Comparison of ENCODE assay signal across 2 cellular contexts in the genomic region with DNA sequence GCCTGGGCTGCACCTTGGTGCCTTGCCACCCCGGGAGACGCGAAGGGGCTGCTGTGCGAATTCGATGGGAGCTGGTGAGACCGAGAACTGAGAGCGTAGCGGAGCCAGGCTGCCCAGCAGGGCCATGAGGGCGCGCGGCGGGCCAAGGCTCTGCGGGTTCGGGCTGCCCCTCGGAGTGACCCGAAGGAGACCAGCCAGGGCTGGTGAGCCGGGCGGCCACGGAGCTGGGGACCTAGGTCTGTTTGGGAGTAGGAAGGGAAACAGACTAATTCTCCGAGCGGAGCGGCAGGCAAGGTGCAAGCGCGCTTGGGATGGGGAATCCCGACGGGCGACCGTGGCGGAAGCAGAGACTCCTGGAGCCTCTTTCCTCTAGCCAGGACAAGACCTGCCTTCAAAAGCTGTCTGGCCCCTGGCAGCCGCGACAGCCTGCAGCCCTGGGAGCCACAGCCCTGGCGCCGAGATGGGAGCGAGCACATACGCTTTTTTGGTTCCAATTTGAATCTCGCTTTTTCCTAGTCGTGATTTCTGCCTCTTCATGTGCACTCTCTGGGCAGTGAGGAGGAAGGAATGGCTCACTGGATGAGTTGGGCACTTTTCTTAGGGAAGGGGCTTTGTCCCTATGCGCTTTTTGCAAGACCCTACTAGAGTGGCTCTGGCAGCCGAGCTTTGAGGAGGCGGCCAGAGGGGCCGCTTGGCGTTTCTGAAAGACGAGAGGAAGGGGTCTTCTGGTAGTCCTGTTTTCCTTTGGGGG.
TF ChIP-seq lines count a peak whose summit lies in the region.

No MANE protein-coding gene starts in this region.

TF ChIP-seq in HepG2, 621 proteins besides CTCF, POLR2A, EP300 and RAD21 (continued from another document):
- TF ChIP-seq, protein P1, sequence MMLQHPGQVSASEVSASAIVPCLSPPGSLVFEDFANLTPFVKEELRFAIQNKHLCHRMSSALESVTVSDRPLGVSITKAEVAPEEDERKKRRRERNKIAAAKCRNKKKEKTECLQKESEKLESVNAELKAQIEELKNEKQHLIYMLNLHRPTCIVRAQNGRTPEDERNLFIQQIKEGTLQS (CRISPR knock-in tag; IDR thresholded peaks at IDR 0.05) = no peak
- TF ChIP-seq, protein P2, sequence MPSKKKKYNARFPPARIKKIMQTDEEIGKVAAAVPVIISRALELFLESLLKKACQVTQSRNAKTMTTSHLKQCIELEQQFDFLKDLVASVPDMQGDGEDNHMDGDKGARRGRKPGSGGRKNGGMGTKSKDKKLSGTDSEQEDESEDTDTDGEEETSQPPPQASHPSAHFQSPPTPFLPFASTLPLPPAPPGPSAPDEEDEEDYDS (CRISPR knock-in tag; IDR thresholded peaks at IDR 0.05) = no peak
- TF ChIP-seq ZNF605 (CRISPR knock-in tag; IDR thresholded peaks at IDR 0.05) (no peak), AKAP8 (CRISPR knock-in tag; IDR thresholded peaks at IDR 0.05) (no peak), EZH2 (conservative IDR thresholded peaks at IDR 0.05; ENCODE audit: low read depth, low read length) (0 out of 2 replicates have a peak, but pooled peaks have one; percentile 70)
- TF ChIP-seq, protein P3, sequence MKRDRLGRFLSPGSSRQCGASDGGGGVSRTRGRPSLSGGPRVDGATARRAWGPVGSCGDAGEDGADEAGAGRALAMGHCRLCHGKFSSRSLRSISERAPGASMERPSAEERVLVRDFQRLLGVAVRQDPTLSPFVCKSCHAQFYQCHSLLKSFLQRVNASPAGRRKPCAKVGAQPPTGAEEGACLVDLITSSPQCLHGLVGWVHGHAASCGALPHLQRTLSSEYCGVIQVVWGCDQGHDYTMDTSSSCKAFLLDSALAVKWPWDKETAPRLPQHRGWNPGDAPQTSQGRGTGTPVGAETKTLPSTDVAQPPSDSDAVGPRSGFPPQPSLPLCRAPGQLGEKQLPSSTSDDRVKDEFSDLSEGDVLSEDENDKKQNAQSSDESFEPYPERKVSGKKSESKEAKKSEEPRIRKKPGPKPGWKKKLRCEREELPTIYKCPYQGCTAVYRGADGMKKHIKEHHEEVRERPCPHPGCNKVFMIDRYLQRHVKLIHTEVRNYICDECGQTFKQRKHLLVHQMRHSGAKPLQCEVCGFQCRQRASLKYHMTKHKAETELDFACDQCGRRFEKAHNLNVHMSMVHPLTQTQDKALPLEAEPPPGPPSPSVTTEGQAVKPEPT (CRISPR knock-in tag; IDR thresholded peaks at IDR 0.05; ENCODE audit: low read depth) = no peak
- TF ChIP-seq, protein P4, sequence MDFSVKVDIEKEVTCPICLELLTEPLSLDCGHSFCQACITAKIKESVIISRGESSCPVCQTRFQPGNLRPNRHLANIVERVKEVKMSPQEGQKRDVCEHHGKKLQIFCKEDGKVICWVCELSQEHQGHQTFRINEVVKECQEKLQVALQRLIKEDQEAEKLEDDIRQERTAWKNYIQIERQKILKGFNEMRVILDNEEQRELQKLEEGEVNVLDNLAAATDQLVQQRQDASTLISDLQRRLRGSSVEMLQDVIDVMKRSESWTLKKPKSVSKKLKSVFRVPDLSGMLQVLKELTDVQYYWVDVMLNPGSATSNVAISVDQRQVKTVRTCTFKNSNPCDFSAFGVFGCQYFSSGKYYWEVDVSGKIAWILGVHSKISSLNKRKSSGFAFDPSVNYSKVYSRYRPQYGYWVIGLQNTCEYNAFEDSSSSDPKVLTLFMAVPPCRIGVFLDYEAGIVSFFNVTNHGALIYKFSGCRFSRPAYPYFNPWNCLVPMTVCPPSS (IDR thresholded peaks at IDR 0.05) = no peak

TF ChIP-seq in GM12891, 5 proteins besides CTCF, POLR2A, EP300 and RAD21 (continued from another document):
- TF ChIP-seq TAF1 (IDR thresholded peaks at IDR 0.05; ENCODE audit: low read depth, low read length) (no peak), POLR2AphosphoS5 (IDR thresholded peaks at IDR 0.05; ENCODE audit: low read depth, low read length) (no peak), PAX5 (IDR thresholded peaks at IDR 0.05; ENCODE audit: insufficient read depth, low read length, severe bottlenecking) (no peak)
TF ChIP-seq in GM12891: peak in this region for 0.
